8 cellular contexts compared by ENCODE assay signal in genomic region chr19:13794752-13795589, GRCh38. TPM values are rescaled to one million over a fixed set of nuclear protein-coding genes. Genes with fewer than 3 reads are reported as not detected.
DNase-seq lines count a peak whose midpoint lies in the region; ATAC-seq and TF ChIP-seq lines count a peak whose summit lies in the region.

ZSWIM4 (plus strand) TSS chr19:13795443; CDS start chr19:13795649, 206 bp downstream.

- H3K9ac ChIP-seq in OCI-LY3 (ENCODE audit: low read length) = peak within 1 kb of the TSS; percentile 98

- H3K27me3 ChIP-seq in OCI-LY3 (ENCODE audit: low read depth, low read length) = no peaks in the 10 kb centered on the region
- no peaks in the 10 kb centered on the region for H3K27me3 ChIP-seq in mononuclear cell (ENCODE audit: insufficient read depth, low read length)

- peaks cover 26% of the 10 kb centered on the region for H3K79me2 ChIP-seq in OCI-LY3 (ENCODE audit: low read length)

- no peaks in the 10 kb centered on the region for H4K20me1 ChIP-seq in OCI-LY3 (ENCODE audit: insufficient read depth, low read length)

- H3K9me3 ChIP-seq in OCI-LY3 (ENCODE audit: insufficient read depth, low read length) (no peaks in the 10 kb centered on the region), mononuclear cell (ENCODE audit: low read depth, low read length) (no peaks in the 10 kb centered on the region)

- H2AFZ ChIP-seq in OCI-LY3 (ENCODE audit: low read depth, low read length) = peak within 1 kb of the TSS; percentile 71

- peak within 1 kb of the TSS; percentile 94 for H3K4me2 ChIP-seq in OCI-LY3 (ENCODE audit: low read length)

- TF ChIP-seq CTCF in OCI-LY3 (IDR thresholded peaks at IDR 0.05; ENCODE audit: low read depth, low read length) (no peak), epithelial cell of esophagus (IDR thresholded peaks at IDR 0.05; ENCODE audit: insufficient read depth, low read depth, low read length, missing control alignments) (no peak)

- DNase-seq in DMS 273 (lab: John Stamatoyannopoulos, UW; ENCODE audit: unreplicated experiment) (peak; percentile 100), HuH-7.5 (ENCODE audit: low spot score) (peak; percentile 99), activated T-cell treated with anti-CD3 and anti-CD28 coated beads for 24 hours (ENCODE audit: low read depth) (peak; percentile 93), epithelial cell of esophagus (ENCODE audit: low read depth) (peak; percentile 100)
- DNase-seq in stimulated activated CD8-positive, alpha-beta memory T cell treated with anti-CD3 and anti-CD28 coated beads, Interleukin-2, amount 100 ng/mL, for 48 hours (ENCODE audit: low read depth in 2 of 2) = peak; percentile 94 to 96

- H3K4me3 ChIP-seq in OCI-LY3 (ENCODE audit: low read length) (peak within 1 kb of the TSS; percentile 91), epithelial cell of esophagus (ENCODE audit: low read length) (peak within 1 kb of the TSS; percentile 73), mononuclear cell (ENCODE audit: low read length) (peak within 1 kb of the TSS; percentile 61)

- H3K4me1 ChIP-seq in OCI-LY3 (ENCODE audit: low read length) (peaks cover 20% of the 10 kb centered on the region), mononuclear cell (ENCODE audit: insufficient read depth, low read length) (peaks cover 34% of the 10 kb centered on the region)

- H3K36me3 ChIP-seq in OCI-LY3 (replicated peaks; ENCODE audit: low read depth, low read length) = peaks cover 5% of the 10 kb centered on the region

- H3K27ac ChIP-seq in OCI-LY3 (ENCODE audit: low read length) = peak within 1 kb of the TSS; percentile 74

- ATAC-seq in GM21528 (IDR thresholded peaks at IDR 0.05; ENCODE audit: low FRiP score, unreplicated experiment) = peak; percentile 91

RNA-seq across cellular contexts. Expression of gene ZSWIM4, which starts in this region (rescaled TPM):
- total RNA-seq in mononuclear cell = 1.5 TPM

Comparison
In these comparisons a context has a peak if more than half of its experiments do, and no peak if none do; other contexts are left out.
1. Peak in every context shown above with its lines: DNase-seq, ATAC-seq, H3K4me3 ChIP-seq and H3K27ac ChIP-seq.